ENCODE assay signal across 1 cellular context in the genomic region with DNA sequence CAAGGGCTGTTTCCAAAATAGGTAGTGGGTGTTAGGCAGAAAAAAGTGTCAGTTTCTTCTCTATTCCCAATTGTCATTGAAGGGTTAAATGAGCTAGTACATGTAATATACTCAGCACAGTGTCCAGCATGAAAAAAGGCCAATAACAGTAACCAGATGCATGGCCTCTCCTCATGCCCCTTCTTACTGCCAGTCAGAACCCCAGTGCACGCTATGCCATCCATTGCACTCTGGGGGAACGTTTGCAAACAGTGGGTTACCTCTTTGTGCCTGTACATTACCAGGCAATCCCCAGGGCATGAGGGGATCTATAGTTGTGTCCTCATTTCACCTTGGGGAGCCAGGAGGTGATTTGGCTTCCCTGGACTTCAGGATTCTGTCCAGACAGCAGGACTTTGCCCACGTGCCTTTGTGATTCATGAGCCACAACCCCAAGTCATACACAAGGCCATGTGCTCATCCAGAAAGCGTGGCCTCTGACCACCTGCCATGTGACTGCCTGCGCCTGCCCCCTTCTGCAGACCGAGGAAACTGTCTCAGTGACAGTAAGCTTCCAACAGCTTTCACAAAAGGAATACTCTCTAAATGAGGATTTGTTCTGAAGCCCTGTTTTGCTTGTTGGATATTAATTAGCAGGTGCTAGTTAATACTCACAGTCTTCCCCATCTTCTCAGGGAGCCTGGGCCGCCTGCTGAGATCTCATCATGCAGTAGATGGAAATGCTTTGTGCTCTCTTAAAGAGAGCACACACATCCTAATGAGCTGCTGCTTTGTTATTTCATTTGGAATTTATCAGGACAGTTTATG.
TF ChIP-seq lines count a peak whose summit lies in the region.

No MANE protein-coding gene starts in this region.

TF ChIP-seq in HepG2, 621 proteins besides CTCF, POLR2A, EP300 and RAD21 (continued from another document and continues in another):
- TF ChIP-seq MAFK (conservative IDR thresholded peaks at IDR 0.05 in 1 of 2, IDR thresholded peaks at IDR 0.05 in 1 of 2; ENCODE audit: low read length in 2 of 2) (peak in 1 of 2 experiments; percentile 14; a peak in 1 of 4 replicates), ZNF101 (CRISPR knock-in tag; IDR thresholded peaks at IDR 0.05; ENCODE audit: borderline replicate concordance, low read depth) (0 out of 2 replicates have a peak, but pooled peaks have one; percentile 50), RBM39 (IDR thresholded peaks at IDR 0.05; ENCODE audit: low read depth, low read length, poor library complexity, severe bottlenecking) (no peak), FOXJ3 (CRISPR knock-in tag; IDR thresholded peaks at IDR 0.05; ENCODE audit: borderline replicate concordance) (no peak; the same call in 1 of the 2 replicates), ZNF782 (CRISPR knock-in tag; IDR thresholded peaks at IDR 0.05; ENCODE audit: borderline replicate concordance) (peak; percentile 98), ATRX (CRISPR knock-in tag; IDR thresholded peaks at IDR 0.05; ENCODE audit: borderline replicate concordance) (no peak), ZNF350 (CRISPR knock-in tag; IDR thresholded peaks at IDR 0.05; ENCODE audit: borderline replicate concordance, low read depth) (peak; percentile 74; the same call in 1 of the 2 replicates), HOXA9 (CRISPR knock-in tag; IDR thresholded peaks at IDR 0.05; ENCODE audit: borderline replicate concordance) (peak; percentile 89), POGZ (CRISPR knock-in tag; IDR thresholded peaks at IDR 0.05) (peak; percentile 88), ZNF672 (CRISPR knock-in tag; IDR thresholded peaks at IDR 0.05) (peak; percentile 92; the same call in 1 of the 2 replicates), ZNF879 (CRISPR knock-in tag; IDR thresholded peaks at IDR 0.05) (peak; percentile 93; the same call in 1 of the 2 replicates), TEAD3 (CRISPR knock-in tag; optimal IDR thresholded peaks at IDR 0.05; ENCODE audit: borderline replicate concordance) (peak; percentile 86), NR2C2 (CRISPR knock-in tag; IDR thresholded peaks at IDR 0.05; ENCODE audit: borderline replicate concordance) (peak; percentile 73), ZNF547 (CRISPR knock-in tag; IDR thresholded peaks at IDR 0.05) (peak; percentile 98), FOSL2 (CRISPR knock-in tag; IDR thresholded peaks at IDR 0.05) (peak; percentile 92), ZNF572 (CRISPR knock-in tag; IDR thresholded peaks at IDR 0.05) (peak; percentile 95; the same call in 1 of the 2 replicates), PRPF4 (IDR thresholded peaks at IDR 0.05; ENCODE audit: low read depth, low read length, poor library complexity, severe bottlenecking) (no peak), ZMYM3 (CRISPR knock-in tag; IDR thresholded peaks at IDR 0.05) (peak; percentile 47; the same call in 1 of the 2 replicates), MXI1 (IDR thresholded peaks at IDR 0.05; ENCODE audit: borderline replicate concordance, low read depth, low read length) (peak; percentile 99; the same call in 2 of the 3 replicates), ZNF354B (CRISPR knock-in tag; IDR thresholded peaks at IDR 0.05) (peak; percentile 93; the same call in 1 of the 2 replicates), ZNF33B (CRISPR knock-in tag; IDR thresholded peaks at IDR 0.05) (peak; percentile 96), ZNF780A (CRISPR knock-in tag; IDR thresholded peaks at IDR 0.05) (peak; percentile 89), GATAD2A (CRISPR knock-in tag; IDR thresholded peaks at IDR 0.05) (peak; percentile 85), IRF1 (CRISPR knock-in tag; IDR thresholded peaks at IDR 0.05; ENCODE audit: low read depth) (peak; percentile 87; the same call in 1 of the 2 replicates), ZNF883 (CRISPR knock-in tag; IDR thresholded peaks at IDR 0.05; ENCODE audit: not compliant biosample characterization) (peak; percentile 99), ZNF558 (CRISPR knock-in tag; IDR thresholded peaks at IDR 0.05; ENCODE audit: borderline replicate concordance) (peak; percentile 99), HES4 (CRISPR knock-in tag; IDR thresholded peaks at IDR 0.05; ENCODE audit: borderline replicate concordance) (peak; percentile 98), ZNF253 (CRISPR knock-in tag; IDR thresholded peaks at IDR 0.05; ENCODE audit: borderline replicate concordance) (peak; percentile 97), PRMT3 (CRISPR knock-in tag; IDR thresholded peaks at IDR 0.05; ENCODE audit: borderline replicate concordance, low read depth) (peak; percentile 79; the same call in 1 of the 2 replicates), PTBP1 (IDR thresholded peaks at IDR 0.05; ENCODE audit: low read depth, low read length, poor library complexity, severe bottlenecking) (no peak), ARNT (IDR thresholded peaks at IDR 0.05) (no peak), ATF2 (CRISPR knock-in tag; IDR thresholded peaks at IDR 0.05) (peak; percentile 83; the same call in 1 of the 2 replicates), KDM2A (CRISPR knock-in tag; IDR thresholded peaks at IDR 0.05; ENCODE audit: borderline replicate concordance, low read depth) (peak; percentile 73; the same call in 1 of the 2 replicates), ZNF773 (CRISPR knock-in tag; IDR thresholded peaks at IDR 0.05; ENCODE audit: borderline replicate concordance) (peak; percentile 90; the same call in 1 of the 2 replicates), ZFP90 (CRISPR knock-in tag; IDR thresholded peaks at IDR 0.05; ENCODE audit: borderline replicate concordance) (peak; percentile 72; the same call in 1 of the 2 replicates), MIER2 (CRISPR knock-in tag; IDR thresholded peaks at IDR 0.05) (peak; percentile 70; the same call in 1 of the 2 replicates)
- TF ChIP-seq, protein P1, sequence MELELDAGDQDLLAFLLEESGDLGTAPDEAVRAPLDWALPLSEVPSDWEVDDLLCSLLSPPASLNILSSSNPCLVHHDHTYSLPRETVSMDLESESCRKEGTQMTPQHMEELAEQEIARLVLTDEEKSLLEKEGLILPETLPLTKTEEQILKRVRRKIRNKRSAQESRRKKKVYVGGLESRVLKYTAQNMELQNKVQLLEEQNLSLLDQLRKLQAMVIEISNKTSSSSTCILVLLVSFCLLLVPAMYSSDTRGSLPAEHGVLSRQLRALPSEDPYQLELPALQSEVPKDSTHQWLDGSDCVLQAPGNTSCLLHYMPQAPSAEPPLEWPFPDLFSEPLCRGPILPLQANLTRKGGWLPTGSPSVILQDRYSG (CRISPR knock-in tag; IDR thresholded peaks at IDR 0.05) = peak; percentile 97
- TF ChIP-seq, protein P2, sequence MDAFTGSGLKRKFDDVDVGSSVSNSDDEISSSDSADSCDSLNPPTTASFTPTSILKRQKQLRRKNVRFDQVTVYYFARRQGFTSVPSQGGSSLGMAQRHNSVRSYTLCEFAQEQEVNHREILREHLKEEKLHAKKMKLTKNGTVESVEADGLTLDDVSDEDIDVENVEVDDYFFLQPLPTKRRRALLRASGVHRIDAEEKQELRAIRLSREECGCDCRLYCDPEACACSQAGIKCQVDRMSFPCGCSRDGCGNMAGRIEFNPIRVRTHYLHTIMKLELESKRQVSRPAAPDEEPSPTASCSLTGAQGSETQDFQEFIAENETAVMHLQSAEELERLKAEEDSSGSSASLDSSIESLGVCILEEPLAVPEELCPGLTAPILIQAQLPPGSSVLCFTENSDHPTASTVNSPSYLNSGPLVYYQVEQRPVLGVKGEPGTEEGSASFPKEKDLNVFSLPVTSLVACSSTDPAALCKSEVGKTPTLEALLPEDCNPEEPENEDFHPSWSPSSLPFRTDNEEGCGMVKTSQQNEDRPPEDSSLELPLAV (CRISPR knock-in tag; conservative IDR thresholded peaks at IDR 0.05; ENCODE audit: low read depth) = 0 out of 2 replicates have a peak, but pooled peaks have one; percentile 78
- TF ChIP-seq, protein P3, sequence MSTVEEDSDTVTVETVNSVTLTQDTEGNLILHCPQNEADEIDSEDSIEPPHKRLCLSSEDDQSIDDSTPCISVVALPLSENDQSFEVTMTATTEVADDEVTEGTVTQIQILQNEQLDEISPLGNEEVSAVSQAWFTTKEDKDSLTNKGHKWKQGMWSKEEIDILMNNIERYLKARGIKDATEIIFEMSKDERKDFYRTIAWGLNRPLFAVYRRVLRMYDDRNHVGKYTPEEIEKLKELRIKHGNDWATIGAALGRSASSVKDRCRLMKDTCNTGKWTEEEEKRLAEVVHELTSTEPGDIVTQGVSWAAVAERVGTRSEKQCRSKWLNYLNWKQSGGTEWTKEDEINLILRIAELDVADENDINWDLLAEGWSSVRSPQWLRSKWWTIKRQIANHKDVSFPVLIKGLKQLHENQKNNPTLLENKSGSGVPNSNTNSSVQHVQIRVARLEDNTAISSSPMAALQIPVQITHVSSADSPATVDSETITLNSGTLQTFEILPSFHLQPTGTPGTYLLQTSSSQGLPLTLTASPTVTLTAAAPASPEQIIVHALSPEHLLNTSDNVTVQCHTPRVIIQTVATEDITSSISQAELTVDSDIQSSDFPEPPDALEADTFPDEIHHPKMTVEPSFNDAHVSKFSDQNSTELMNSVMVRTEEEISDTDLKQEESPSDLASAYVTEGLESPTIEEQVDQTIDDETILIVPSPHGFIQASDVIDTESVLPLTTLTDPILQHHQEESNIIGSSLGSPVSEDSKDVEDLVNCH (CRISPR knock-in tag; IDR thresholded peaks at IDR 0.05) = peak; percentile 87; the same call in 1 of the 2 replicates
- TF ChIP-seq, protein P4, sequence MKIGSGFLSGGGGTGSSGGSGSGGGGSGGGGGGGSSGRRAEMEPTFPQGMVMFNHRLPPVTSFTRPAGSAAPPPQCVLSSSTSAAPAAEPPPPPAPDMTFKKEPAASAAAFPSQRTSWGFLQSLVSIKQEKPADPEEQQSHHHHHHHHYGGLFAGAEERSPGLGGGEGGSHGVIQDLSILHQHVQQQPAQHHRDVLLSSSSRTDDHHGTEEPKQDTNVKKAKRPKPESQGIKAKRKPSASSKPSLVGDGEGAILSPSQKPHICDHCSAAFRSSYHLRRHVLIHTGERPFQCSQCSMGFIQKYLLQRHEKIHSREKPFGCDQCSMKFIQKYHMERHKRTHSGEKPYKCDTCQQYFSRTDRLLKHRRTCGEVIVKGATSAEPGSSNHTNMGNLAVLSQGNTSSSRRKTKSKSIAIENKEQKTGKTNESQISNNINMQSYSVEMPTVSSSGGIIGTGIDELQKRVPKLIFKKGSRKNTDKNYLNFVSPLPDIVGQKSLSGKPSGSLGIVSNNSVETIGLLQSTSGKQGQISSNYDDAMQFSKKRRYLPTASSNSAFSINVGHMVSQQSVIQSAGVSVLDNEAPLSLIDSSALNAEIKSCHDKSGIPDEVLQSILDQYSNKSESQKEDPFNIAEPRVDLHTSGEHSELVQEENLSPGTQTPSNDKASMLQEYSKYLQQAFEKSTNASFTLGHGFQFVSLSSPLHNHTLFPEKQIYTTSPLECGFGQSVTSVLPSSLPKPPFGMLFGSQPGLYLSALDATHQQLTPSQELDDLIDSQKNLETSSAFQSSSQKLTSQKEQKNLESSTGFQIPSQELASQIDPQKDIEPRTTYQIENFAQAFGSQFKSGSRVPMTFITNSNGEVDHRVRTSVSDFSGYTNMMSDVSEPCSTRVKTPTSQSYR (CRISPR knock-in tag; IDR thresholded peaks at IDR 0.05; ENCODE audit: borderline replicate concordance) = peak; percentile 71; the same call in 1 of the 2 replicates
- TF ChIP-seq, protein P5, sequence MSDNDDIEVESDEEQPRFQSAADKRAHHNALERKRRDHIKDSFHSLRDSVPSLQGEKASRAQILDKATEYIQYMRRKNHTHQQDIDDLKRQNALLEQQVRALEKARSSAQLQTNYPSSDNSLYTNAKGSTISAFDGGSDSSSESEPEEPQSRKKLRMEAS (IDR thresholded peaks at IDR 0.05) = peak; percentile 100
- TF ChIP-seq, protein P6, sequence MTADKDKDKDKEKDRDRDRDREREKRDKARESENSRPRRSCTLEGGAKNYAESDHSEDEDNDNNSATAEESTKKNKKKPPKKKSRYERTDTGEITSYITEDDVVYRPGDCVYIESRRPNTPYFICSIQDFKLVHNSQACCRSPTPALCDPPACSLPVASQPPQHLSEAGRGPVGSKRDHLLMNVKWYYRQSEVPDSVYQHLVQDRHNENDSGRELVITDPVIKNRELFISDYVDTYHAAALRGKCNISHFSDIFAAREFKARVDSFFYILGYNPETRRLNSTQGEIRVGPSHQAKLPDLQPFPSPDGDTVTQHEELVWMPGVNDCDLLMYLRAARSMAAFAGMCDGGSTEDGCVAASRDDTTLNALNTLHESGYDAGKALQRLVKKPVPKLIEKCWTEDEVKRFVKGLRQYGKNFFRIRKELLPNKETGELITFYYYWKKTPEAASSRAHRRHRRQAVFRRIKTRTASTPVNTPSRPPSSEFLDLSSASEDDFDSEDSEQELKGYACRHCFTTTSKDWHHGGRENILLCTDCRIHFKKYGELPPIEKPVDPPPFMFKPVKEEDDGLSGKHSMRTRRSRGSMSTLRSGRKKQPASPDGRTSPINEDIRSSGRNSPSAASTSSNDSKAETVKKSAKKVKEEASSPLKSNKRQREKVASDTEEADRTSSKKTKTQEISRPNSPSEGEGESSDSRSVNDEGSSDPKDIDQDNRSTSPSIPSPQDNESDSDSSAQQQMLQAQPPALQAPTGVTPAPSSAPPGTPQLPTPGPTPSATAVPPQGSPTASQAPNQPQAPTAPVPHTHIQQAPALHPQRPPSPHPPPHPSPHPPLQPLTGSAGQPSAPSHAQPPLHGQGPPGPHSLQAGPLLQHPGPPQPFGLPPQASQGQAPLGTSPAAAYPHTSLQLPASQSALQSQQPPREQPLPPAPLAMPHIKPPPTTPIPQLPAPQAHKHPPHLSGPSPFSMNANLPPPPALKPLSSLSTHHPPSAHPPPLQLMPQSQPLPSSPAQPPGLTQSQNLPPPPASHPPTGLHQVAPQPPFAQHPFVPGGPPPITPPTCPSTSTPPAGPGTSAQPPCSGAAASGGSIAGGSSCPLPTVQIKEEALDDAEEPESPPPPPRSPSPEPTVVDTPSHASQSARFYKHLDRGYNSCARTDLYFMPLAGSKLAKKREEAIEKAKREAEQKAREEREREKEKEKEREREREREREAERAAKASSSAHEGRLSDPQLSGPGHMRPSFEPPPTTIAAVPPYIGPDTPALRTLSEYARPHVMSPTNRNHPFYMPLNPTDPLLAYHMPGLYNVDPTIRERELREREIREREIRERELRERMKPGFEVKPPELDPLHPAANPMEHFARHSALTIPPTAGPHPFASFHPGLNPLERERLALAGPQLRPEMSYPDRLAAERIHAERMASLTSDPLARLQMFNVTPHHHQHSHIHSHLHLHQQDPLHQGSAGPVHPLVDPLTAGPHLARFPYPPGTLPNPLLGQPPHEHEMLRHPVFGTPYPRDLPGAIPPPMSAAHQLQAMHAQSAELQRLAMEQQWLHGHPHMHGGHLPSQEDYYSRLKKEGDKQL (CRISPR knock-in tag; IDR thresholded peaks at IDR 0.05; ENCODE audit: low read depth) = 0 out of 2 replicates have a peak, but pooled peaks have one; percentile 28
